17 cellular contexts compared by ENCODE assay signal in genomic region chr20:54148947-54149764, GRCh38. TPM values are rescaled to one million over a fixed set of nuclear protein-coding genes. Genes with fewer than 3 reads are reported as not detected.
A peak's percentile ranks its signal among the peaks of the same experiment; 100 is the strongest.
DNase-seq lines count a peak whose midpoint lies in the region; ATAC-seq, FAIRE-seq and TF ChIP-seq lines count a peak whose summit lies in the region.
"Had no signal": no experiment of that assay in that cellular context is flagged by ENCODE, and none has a peak within 500 bp of the region (broad histone marks: within the 10 kb centered on the region; RNA-seq: fewer than 3 reads in every experiment).

No MANE protein-coding gene starts in this region.

- H3K4me1 ChIP-seq in pancreas (no peaks in the 10 kb centered on the region), lower lobe of right lung (no peaks in the 10 kb centered on the region), A673 (ENCODE audit: insufficient read depth, low read length, poor library complexity, severe bottlenecking) (no peaks in the 10 kb centered on the region)
- H3K4me1 ChIP-seq: esophagus muscularis mucosa, heart right ventricle had no signal

- peak; percentile 31 to 77 (median 48) for ATAC-seq in pancreas
- ATAC-seq in lower lobe of right lung: no peak
- ATAC-seq: heart right ventricle, left ventricle myocardium superior had no signal

- CTCF ChIA-PET in HEK293T (lab: Yijun Ruan, JAX): no interaction called here
- CTCF ChIA-PET in A673 (lab: Charles Lee): interaction anchor here (0.6 kb wide), 1 partner anchor 209 kb away, joined by 4 read pairs; no protein-coding TSS in a partner anchor

- BruUV-seq in A673 (replicated peaks; lab: Mats Ljungman, UMichigan): no TSS peak

- H3K36me3 ChIP-seq in bronchial epithelial cell (ENCODE audit: control insufficient read depth, insufficient read depth, low read length) (no peaks in the 10 kb centered on the region), pancreas (no peaks in the 10 kb centered on the region), lower lobe of right lung (no peaks in the 10 kb centered on the region), A673 (ENCODE audit: insufficient read depth, low read length, poor library complexity, severe bottlenecking) (no peaks in the 10 kb centered on the region)
- H3K36me3 ChIP-seq: esophagus muscularis mucosa, heart right ventricle had no signal

- FAIRE-seq in bronchial epithelial cell (lab: Jason Lieb, UNC) (no peak), pancreas (lab: Jason Lieb, UNC) (no peak)
- FAIRE-seq: GM12891 had no signal

- POLR2A ChIA-PET in HEK293T (lab: Yijun Ruan, JAX) (no interaction called here), A673 (lab: Charles Lee; ENCODE audit: low non-redundant PET) (no interaction called here)

- 26 to 35% methylated on average over 7 of the region's 7 CpGs for WGBS in pancreas, 2 donors

- no peaks in the 10 kb centered on the region for H3K27me3 ChIP-seq in bronchial epithelial cell (ENCODE audit: control insufficient read depth, insufficient read depth, low read length)
- H3K27me3 ChIP-seq in pancreas: no peaks in the 10 kb centered on the region
- H3K27me3 ChIP-seq in lower lobe of right lung (ENCODE audit: low read depth): peaks cover 6% of the 10 kb centered on the region
- no peaks in the 10 kb centered on the region for H3K27me3 ChIP-seq in A673 (replicated peaks; ENCODE audit: insufficient read depth, low read depth, low read length, poor library complexity)

- no peak overlapping the region for H3K27ac ChIP-seq in pancreas
- H3K27ac ChIP-seq in lower lobe of right lung: no peak overlapping the region
- H3K27ac ChIP-seq in A673 (ENCODE audit: low read depth, low read length, poor library complexity, severe bottlenecking): no peak overlapping the region
- H3K27ac ChIP-seq: esophagus muscularis mucosa, heart right ventricle had no signal

- H3K9me3 ChIP-seq in pancreas: no peaks in the 10 kb centered on the region
- no peaks in the 10 kb centered on the region for H3K9me3 ChIP-seq in lower lobe of right lung
- no peaks in the 10 kb centered on the region for H3K9me3 ChIP-seq in A673 (ENCODE audit: low read depth, low read length, poor library complexity, severe bottlenecking)
- H3K9me3 ChIP-seq: esophagus muscularis mucosa, heart right ventricle had no signal

- H3K4me3 ChIP-seq in bronchial epithelial cell (ENCODE audit: low read depth, low read length) (no peak overlapping the region), pancreas (no peak overlapping the region), lower lobe of right lung (no peak overlapping the region), A673 (ENCODE audit: low read depth, low read length, poor library complexity, severe bottlenecking) (no peak overlapping the region)
- H3K4me3 ChIP-seq: esophagus muscularis mucosa, heart right ventricle had no signal

- intact Hi-C loops in pancreas (cut with DNase I): no loop called here
- intact Hi-C loops in lower lobe of right lung (cut with DNase I): no loop called here
- intact Hi-C loops in A673 (cut with micrococcal nuclease; ENCODE audit: unreplicated experiment): no loop called here

- TF ChIP-seq CTCF in bronchial epithelial cell (IDR thresholded peaks at IDR 0.05; ENCODE audit: insufficient read depth, low read length, severe bottlenecking): no peak
- no peak for TF ChIP-seq CTCF in pancreas (IDR thresholded peaks at IDR 0.05)
- no peak for TF ChIP-seq CTCF in lower lobe of right lung (IDR thresholded peaks at IDR 0.05)
- TF ChIP-seq CTCF in A673 (conservative IDR thresholded peaks at IDR 0.05; ENCODE audit: low read depth, low read length): no peak

- DNase-seq in HEK293T (ENCODE audit: extremely low spot score) (no peak), NCI-H2196 (lab: John Stamatoyannopoulos, UW; ENCODE audit: unreplicated experiment) (peak; percentile 79), bronchial epithelial cell (ENCODE audit: low read depth) (peak; percentile 65), pancreas (peak in 1 of 6 donors; percentile 36), lower lobe of right lung (no peak), NCI-H774 (lab: John Stamatoyannopoulos, UW) (no peak), A673 (ENCODE audit: low spot score) (no peak)
- DNase-seq: heart right ventricle; left ventricle myocardium superior; NCI-H1417 treated with DMSO at 0.1 percent for 48 hours; NCI-H748 treated with DMSO at 0.1 percent for 48 hours; retina; Right ventricle myocardium superior; stimulated activated CD4-positive, alpha-beta T cell treated with anti-CD3 and anti-CD28 coated beads, Interleukin-1b, Interleukin-23, amount 100 ng/mL, for 48 hours; stimulated activated CD8-positive, alpha-beta memory T cell treated with anti-CD3 and anti-CD28 coated beads, Interleukin-4, amount 100 ng/mL, for 48 hours had no signal

TF ChIP-seq in HEK293T, 16 proteins besides CTCF, POLR2A, EP300 and RAD21:
- TF ChIP-seq PKNOX1 (IDR thresholded peaks at IDR 0.05): peak; percentile 56
- TF ChIP-seq CTBP1 (IDR thresholded peaks at IDR 0.05; ENCODE audit: borderline replicate concordance): no peak

RNA-seq across cellular contexts. Expression of gene CYP24A1, which starts 24.6 kb away (rescaled TPM):
- total RNA-seq in bronchial epithelial cell (6.9 and 8.7 TPM in 2 replicates), pancreas (under 1 TPM in 1 of 6 donors, not detected in 5; 0.09 TPM), lower lobe of right lung (0.21 TPM), A673 (2021) (0.33 and 0.56 TPM in 2 replicates)
- not detected for polyA plus RNA-seq in pancreas
- total RNA-seq: esophagus muscularis mucosa, heart right ventricle, left ventricle myocardium superior, Right ventricle myocardium superior had no signal
- polyA plus RNA-seq: heart right ventricle had no signal

RNA-seq across cellular contexts. Expression of gene PFDN4, which starts 58.7 kb away (rescaled TPM):
- 47.4 and 83.5 TPM in 2 replicates for total RNA-seq in bronchial epithelial cell
- total RNA-seq in pancreas: 10 to 100 TPM in 2 of 6 donors, 1 to 10 TPM in 4; 7.7 to 13.2 (median 8.9) TPM
- polyA plus RNA-seq in pancreas: 10 to 100 TPM; 29.0 to 32.9 TPM
- total RNA-seq in lower lobe of right lung: 15.3 TPM
- total RNA-seq in A673 (2021): 62.1 and 76.0 TPM in 2 replicates

Comparison
In these comparisons a context has a peak if more than half of its experiments do, and no peak if none do; other contexts are left out.
1. DNase-seq: peak in NCI-H2196 (single experiment) and bronchial epithelial cell (single experiment); none in HEK293T (single experiment), lower lobe of right lung (single experiment), NCI-H774 (single experiment) and A673 (single experiment).
2. ATAC-seq: peak in pancreas (4 of 4); none in lower lobe of right lung (0 of 2).